ENCODE assay signal across 22 cellular contexts in genomic region chr7:152423991-152424347, GRCh38.
"Had no signal": no experiment of that assay in that cellular context is flagged by ENCODE, and none has a peak within 500 bp of the region (broad histone marks: within the 10 kb centered on the region; RNA-seq: fewer than 3 reads in every experiment).

No MANE protein-coding gene starts in this region.

- ATAC-seq: body of pancreas had no signal

- H3K4me3 Mint-ChIP-seq: activated B cell treated with CpG ODN at 0.5 μM for 24 hours; activated CD4-positive, alpha-beta T cell treated with anti-CD3 and anti-CD28 coated beads, Interleukin-2, amount 10 ng/mL, durations not matched to agents 24 days and 14 days; activated naive CD8-positive, alpha-beta T cell treated with anti-CD3 and anti-CD28 coated beads, Interleukin-2, amount 50 U/mL, for 24 hours; central memory CD8-positive, alpha-beta T cell; T-helper 1 cell treated with Interleukin-12 subunit alpha and Interleukin-12 subunit beta and Interleukin-4 antibody, amounts not matched to agents 30 μg/mL and 1 μg/mL, for 36 hours had no signal

- H3K27ac Mint-ChIP-seq: activated B cell treated with CpG ODN at 0.5 μM for 24 hours; T-helper 1 cell treated with Interleukin-12 subunit alpha and Interleukin-12 subunit beta and Interleukin-4 antibody, amounts not matched to agents 30 μg/mL and 1 μg/mL, for 36 hours had no signal

- H3K27me3 Mint-ChIP-seq: activated B cell treated with CpG ODN at 0.5 μM for 24 hours; activated CD4-positive, alpha-beta T cell treated with anti-CD3 and anti-CD28 coated beads, Interleukin-2, amount 10 ng/mL, durations not matched to agents 24 days and 14 days; activated naive CD8-positive, alpha-beta T cell treated with anti-CD3 and anti-CD28 coated beads, Interleukin-2, amount 50 U/mL, for 24 hours; central memory CD8-positive, alpha-beta T cell had no signal

- DNase-seq: activated B cell treated with CpG ODN at 0.5 μM for 24 hours; activated CD4-positive, alpha-beta T cell treated with anti-CD3 and anti-CD28 coated beads for 1 hour; activated CD4-positive, alpha-beta T cell treated with anti-CD3 and anti-CD28 coated beads, Interleukin-2, amount 10 ng/mL, durations not matched to agents 24 days and 14 days; activated effector memory CD4-positive, alpha-beta T cell treated with Interleukin-2 at 50 U/mL for 16 hours; activated naive CD4-positive, alpha-beta T cell; activated T-cell treated with anti-CD3 and anti-CD28 coated beads for 4 hours; amniotic stem cell; body of pancreas; Kasumi-1; KBM-7; NCI-H1048; NCI-H146; NCI-H187 treated with DMSO at 0.1 percent for 48 hours; NCI-H2081 treated with DMSO at 0.1 percent for 48 hours; NCI-H446; NCI-H524; Peyer's patch; SHP77 treated with DMSO at 0.1 percent for 48 hours; T1000 had no signal
